In genomic region chr1:237467320-237467719, GRCh38 we compare ENCODE assay signal across 27 cellular contexts.
"Had no signal": no experiment of that assay in that cellular context is flagged by ENCODE, and none has a peak within 500 bp of the region (broad histone marks: within the 10 kb centered on the region; RNA-seq: fewer than 3 reads in every experiment).

No MANE protein-coding gene starts in this region.

- H3K9ac ChIP-seq: KMS-11 had no signal

- H3K36me3 ChIP-seq: breast epithelium had no signal

- H3K9me3 Mint-ChIP-seq: activated CD4-positive, alpha-beta T cell treated with anti-CD3 and anti-CD28 coated beads, Interleukin-2, amount 10 ng/mL, durations not matched to agents 24 days and 14 days; activated naive CD4-positive, alpha-beta T cell treated with anti-CD3 and anti-CD28 coated beads, Interleukin-2, amount 50 U/mL, for 24 hours; activated naive CD8-positive, alpha-beta T cell treated with anti-CD3 and anti-CD28 coated beads, Interleukin-2, amount 10 ng/mL, durations not matched to agents 7 days and 5 days; activated T-cell treated with anti-CD3 and anti-CD28 coated beads, Interleukin-2, amount 50 U/mL, for 24 hours; activated T-helper 2 cell treated with anti-CD3 and anti-CD28 coated beads, Interferon-gamma antibody, Interleukin-2, Interleukin-4, amounts not matched to agents 10 μg/mL and 5 μg/mL and 100 μg/mL, durations not matched to agents 14 hours and 24 hours and 36 hours had no signal

- H3K36me3 Mint-ChIP-seq: activated naive CD4-positive, alpha-beta T cell treated with anti-CD3 and anti-CD28 coated beads, Interleukin-2, amount 50 U/mL, for 24 hours; activated naive CD8-positive, alpha-beta T cell treated with anti-CD3 and anti-CD28 coated beads, Interleukin-2, amount 10 ng/mL, durations not matched to agents 7 days and 5 days had no signal

- H3K27me3 Mint-ChIP-seq: activated CD4-positive, alpha-beta T cell treated with anti-CD3 and anti-CD28 coated beads, Interleukin-2, amount 10 ng/mL, durations not matched to agents 24 days and 14 days; activated naive CD4-positive, alpha-beta T cell treated with anti-CD3 and anti-CD28 coated beads, Interleukin-2, amount 50 U/mL, for 24 hours; activated naive CD8-positive, alpha-beta T cell treated with anti-CD3 and anti-CD28 coated beads, Interleukin-2, amount 10 ng/mL, durations not matched to agents 7 days and 5 days; activated T-cell treated with anti-CD3 and anti-CD28 coated beads, Interleukin-2, amount 50 U/mL, for 24 hours had no signal

- H3K27ac ChIP-seq: body of pancreas, breast epithelium, KMS-11 had no signal

- H3K27me3 ChIP-seq: body of pancreas, breast epithelium had no signal

- DNase-seq: activated CD4-positive, alpha-beta T cell treated with anti-CD3 and anti-CD28 coated beads, Interleukin-2, amount 10 ng/mL, durations not matched to agents 24 days and 14 days; activated CD4-positive, alpha-beta T cell treated with anti-CD3 and anti-CD28 coated beads, Interleukin-2, amount 50 U/mL, for 4 hours; activated CD8-positive, alpha-beta T cell treated with anti-CD3 and anti-CD28 coated beads, Interleukin-2, amount 10 ng/mL, durations not matched to agents 7 days and 5 days; activated gamma-delta T cell; activated naive CD4-positive, alpha-beta T cell treated with Interleukin-2 at 50 U/mL for 16 hours; activated naive CD8-positive, alpha-beta T cell treated with anti-CD3 and anti-CD28 coated beads, Interleukin-2, amount 10 ng/mL, durations not matched to agents 7 days and 5 days; activated T-cell treated with anti-CD3 and anti-CD28 coated beads, Interleukin-2, amount 50 U/mL, for 24 hours; body of pancreas; central memory CD4-positive, alpha-beta T cell; MM.1S; MV-4-11; NCI-H1092; NCI-H1417; NCI-H146; NCI-H187; NCI-H2029 treated with DMSO at 0.1 percent for 48 hours; NCI-H2107; NCI-H2171; NCI-H510A treated with DMSO at 0.1 percent for 48 hours; NCI-H526 treated with DMSO at 0.1 percent for 48 hours; NCI-H774; T1000 had no signal

- H3K4me3 Mint-ChIP-seq: activated CD4-positive, alpha-beta T cell treated with anti-CD3 and anti-CD28 coated beads, Interleukin-2, amount 10 ng/mL, durations not matched to agents 24 days and 14 days; activated CD8-positive, alpha-beta T cell treated with anti-CD3 and anti-CD28 coated beads, Interleukin-2, amount 10 ng/mL, durations not matched to agents 7 days and 5 days; activated naive CD4-positive, alpha-beta T cell treated with anti-CD3 and anti-CD28 coated beads, Interleukin-2, amount 50 U/mL, for 24 hours; activated naive CD8-positive, alpha-beta T cell treated with anti-CD3 and anti-CD28 coated beads, Interleukin-2, amount 10 ng/mL, durations not matched to agents 7 days and 5 days; activated T-cell treated with anti-CD3 and anti-CD28 coated beads, Interleukin-2, amount 50 U/mL, for 24 hours had no signal

- H3K27ac Mint-ChIP-seq: activated CD4-positive, alpha-beta T cell treated with anti-CD3 and anti-CD28 coated beads, Interleukin-2, amount 10 ng/mL, durations not matched to agents 24 days and 14 days; activated CD8-positive, alpha-beta T cell treated with anti-CD3 and anti-CD28 coated beads, Interleukin-2, amount 10 ng/mL, durations not matched to agents 7 days and 5 days; activated naive CD4-positive, alpha-beta T cell treated with anti-CD3 and anti-CD28 coated beads, Interleukin-2, amount 50 U/mL, for 24 hours; activated naive CD8-positive, alpha-beta T cell treated with anti-CD3 and anti-CD28 coated beads, Interleukin-2, amount 10 ng/mL, durations not matched to agents 7 days and 5 days; activated T-cell treated with anti-CD3 and anti-CD28 coated beads, Interleukin-2, amount 50 U/mL, for 24 hours; activated T-helper 2 cell treated with anti-CD3 and anti-CD28 coated beads, Interferon-gamma antibody, Interleukin-2, Interleukin-4, amounts not matched to agents 10 μg/mL and 5 μg/mL and 100 μg/mL, durations not matched to agents 14 hours and 24 hours and 36 hours had no signal

- H3K9me3 ChIP-seq: body of pancreas, breast epithelium had no signal

- H3K4me2 ChIP-seq: KMS-11 had no signal

- H3K4me1 Mint-ChIP-seq: activated CD4-positive, alpha-beta T cell treated with anti-CD3 and anti-CD28 coated beads, Interleukin-2, amount 10 ng/mL, durations not matched to agents 24 days and 14 days; activated naive CD4-positive, alpha-beta T cell treated with anti-CD3 and anti-CD28 coated beads, Interleukin-2, amount 50 U/mL, for 24 hours; activated naive CD8-positive, alpha-beta T cell treated with anti-CD3 and anti-CD28 coated beads, Interleukin-2, amount 10 ng/mL, durations not matched to agents 7 days and 5 days had no signal

- H3K4me3 ChIP-seq: body of pancreas, breast epithelium had no signal

- ATAC-seq: activated CD8-positive, alpha-beta T cell treated with anti-CD3 and anti-CD28 coated beads, Interleukin-2, amount 10 ng/mL, durations not matched to agents 7 days and 5 days; body of pancreas; Panc1 had no signal

- H3K4me1 ChIP-seq: body of pancreas, breast epithelium had no signal
